Comparison of ENCODE assay signal across 16 cellular contexts in genomic region chr11:88179966-88180629, GRCh38. TPM values are rescaled to one million over a fixed set of nuclear protein-coding genes. Genes with fewer than 3 reads are reported as not detected.
DNase-seq lines count a peak whose midpoint lies in the region; ATAC-seq and TF ChIP-seq lines count a peak whose summit lies in the region.
"Had no signal": no experiment of that assay in that cellular context is flagged by ENCODE, and none has a peak within 500 bp of the region (broad histone marks: within the 10 kb centered on the region; RNA-seq: fewer than 3 reads in every experiment).

No MANE protein-coding gene starts in this region.

- peaks cover 50% of the 10 kb centered on the region for H3K4me1 Mint-ChIP-seq in activated T-cell treated with anti-CD3 and anti-CD28 coated beads, Interleukin-2, amount 50 U/mL, for 72 hours (ENCODE audit: low read depth)
- H3K4me1 Mint-ChIP-seq in type B pancreatic cell (ENCODE audit: unreplicated experiment): peaks cover 14% of the 10 kb centered on the region

- H3K9me3 ChIP-seq in esophagus (ENCODE audit: control insufficient read depth in 2 of 2, insufficient read depth in 1 of 2, low read depth in 1 of 2, low read length in 1 of 2): no peaks in the 10 kb centered on the region
- H3K9me3 ChIP-seq: testis had no signal

- TF ChIP-seq CTCF in type B pancreatic cell (conservative IDR thresholded peaks at IDR 0.05): peak; percentile 18

- peaks cover 0 to 2% of the 10 kb centered on the region in 2 donors for H3K4me1 ChIP-seq in esophagus (ENCODE audit: control insufficient read depth in 2 of 2, insufficient read depth in 2 of 2, low read length in 1 of 2)
- H3K4me1 ChIP-seq: testis had no signal

- 38 to 57% methylated on average over 3 of the region's 3 CpGs for WGBS in esophagus, 2 donors

- H3K36me3 ChIP-seq in esophagus (ENCODE audit: control insufficient read depth in 2 of 2, insufficient read depth in 2 of 2, low read length in 1 of 2): no peaks in the 10 kb centered on the region

- H3K27me3 Mint-ChIP-seq in activated T-cell treated with anti-CD3 and anti-CD28 coated beads, Interleukin-2, amount 50 U/mL, for 72 hours (ENCODE audit: low read depth): peaks cover 43% of the 10 kb centered on the region
- H3K27me3 Mint-ChIP-seq in type B pancreatic cell: peaks cover 4% of the 10 kb centered on the region

- H3K27ac ChIP-seq in esophagus (ENCODE audit: low read depth in 2 of 2, low read length in 1 of 2): peak overlapping the region; percentile 30 to 84
- H3K27ac ChIP-seq: dorsolateral prefrontal cortex, testis had no signal

- H3K4me3 ChIP-seq in esophagus (ENCODE audit: low read depth in 1 of 2, low read length in 2 of 2): no peak overlapping the region
- H3K4me3 ChIP-seq: dorsolateral prefrontal cortex, testis had no signal

- H3K36me3 Mint-ChIP-seq in activated T-cell treated with anti-CD3 and anti-CD28 coated beads, Interleukin-2, amount 50 U/mL, for 72 hours (ENCODE audit: insufficient read depth in 2 of 2): peaks cover 0 to 2% of the 10 kb centered on the region in 2 donors
- H3K36me3 Mint-ChIP-seq in type B pancreatic cell: no peaks in the 10 kb centered on the region
- H3K36me3 Mint-ChIP-seq: activated naive CD8-positive, alpha-beta T cell had no signal

- peak; percentile 54 for ATAC-seq in activated T-cell treated with anti-CD3 and anti-CD28 coated beads, Interleukin-2, amount 50 U/mL, for 72 hours (replicated peaks in 1 of 2)
- ATAC-seq in HG03442 (IDR thresholded peaks at IDR 0.05; ENCODE audit: unreplicated experiment) (peak; percentile 31), GM21825 (IDR thresholded peaks at IDR 0.05; ENCODE audit: unreplicated experiment) (no peak)
- ATAC-seq: HepG2 had no signal

- DNase-seq in activated T-cell treated with anti-CD3 and anti-CD28 coated beads, Interleukin-2, amount 50 U/mL, for 72 hours: no peak
- DNase-seq in activated T-cell treated with anti-CD3 and anti-CD28 coated beads, Interleukin-2, amount 50 U/mL, for 1 hour: no peak
- no peak for DNase-seq in type B pancreatic cell (ENCODE audit: extremely low spot score, unreplicated experiment)
- no peak for DNase-seq in stimulated activated naive CD4-positive, alpha-beta T cell treated with Interleukin-2 at 50 U/mL for 16 hours (lab: John Stamatoyannopoulos, UW)
- no peak for DNase-seq in DMS153 treated with DMSO at 0.1 percent for 48 hours (lab: John Stamatoyannopoulos, UW; ENCODE audit: unreplicated experiment)
- DNase-seq: ACHN; activated CD4-positive, alpha-beta T cell treated with anti-CD3 and anti-CD28 coated beads, Interleukin-2, amount 50 U/mL, for 1 hour; dorsolateral prefrontal cortex; GOT3; NCI-H1436 treated with DMSO at 0.1 percent for 48 hours; testis had no signal

- H3K9me3 Mint-ChIP-seq in activated T-cell treated with anti-CD3 and anti-CD28 coated beads, Interleukin-2, amount 50 U/mL, for 72 hours: peaks cover 0 to 2% of the 10 kb centered on the region in 2 donors
- H3K9me3 Mint-ChIP-seq in type B pancreatic cell: no peaks in the 10 kb centered on the region

- no peaks in the 10 kb centered on the region for H3K27me3 ChIP-seq in esophagus (ENCODE audit: control insufficient read depth in 1 of 2, insufficient read depth in 2 of 2, low read length in 2 of 2)
- H3K27me3 ChIP-seq: testis had no signal

- peak overlapping the region; percentile 75 to 77 for H3K4me3 Mint-ChIP-seq in activated T-cell treated with anti-CD3 and anti-CD28 coated beads, Interleukin-2, amount 50 U/mL, for 72 hours
- no peak overlapping the region for H3K4me3 Mint-ChIP-seq in type B pancreatic cell
- H3K4me3 Mint-ChIP-seq: activated naive CD8-positive, alpha-beta T cell had no signal

- peak overlapping the region; percentile 77 for H3K27ac Mint-ChIP-seq in activated T-cell treated with anti-CD3 and anti-CD28 coated beads, Interleukin-2, amount 50 U/mL, for 72 hours
- H3K27ac Mint-ChIP-seq in type B pancreatic cell: no peak overlapping the region
- H3K27ac Mint-ChIP-seq: activated naive CD8-positive, alpha-beta T cell had no signal

RNA-seq across cellular contexts. Expression of gene RAB38, which starts 4.9 kb away (rescaled TPM):
- 10 to 100 TPM in 1 of 2 donors, 1 to 10 TPM in 1; 6.3 to 13.8 TPM for total RNA-seq in activated T-cell treated with anti-CD3 and anti-CD28 coated beads, Interleukin-2, amount 50 U/mL, for 72 hours
- polyA plus RNA-seq in esophagus: 10 to 100 TPM; 17.9 to 57.4 TPM
- total RNA-seq in type B pancreatic cell (ENCODE audit: low replicate concordance): 10.2 and 16.8 TPM in 2 replicates
